ENCODE assay signal across 8 cellular contexts in the genomic region with DNA sequence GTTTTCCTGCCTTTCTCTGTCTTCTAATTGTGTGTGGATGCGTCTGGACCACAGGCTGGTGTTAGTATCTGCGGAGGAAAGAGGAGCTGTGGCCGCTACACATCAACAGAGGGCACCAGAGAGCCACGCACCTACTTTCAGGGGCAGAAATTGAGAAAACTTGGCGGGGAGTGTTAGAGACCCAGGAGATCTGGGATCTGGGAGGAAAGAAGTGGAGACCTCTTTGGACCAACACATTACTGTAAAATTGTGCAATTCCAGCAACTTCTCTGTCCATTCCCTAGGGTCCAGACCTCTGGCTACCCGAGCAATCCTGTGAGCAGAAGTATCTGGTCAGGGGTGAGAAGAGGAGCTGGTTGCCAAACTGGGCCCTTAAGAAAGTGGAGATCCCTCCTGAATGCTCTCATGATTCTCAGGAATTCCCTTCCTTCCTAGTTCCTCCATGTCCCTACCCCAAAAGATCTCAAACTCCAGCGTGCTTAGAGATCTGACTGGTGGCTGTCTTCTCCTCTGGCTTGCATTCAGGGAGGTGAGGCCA. TPM values are rescaled to one million over a fixed set of nuclear protein-coding genes. Genes with fewer than 3 reads are reported as not detected.
DNase-seq lines count a peak whose midpoint lies in the region; ATAC-seq and TF ChIP-seq lines count a peak whose summit lies in the region.

No MANE protein-coding gene starts in this region.

- ATAC-seq in stimulated activated effector memory CD8-positive, alpha-beta T cell treated with anti-CD3 and anti-CD28 coated beads, Interleukin-12 subunit alpha, Interleukin-12 subunit beta, amount 100 ng/mL, for 72 hours, result no peak

- peaks cover 7% of the 10 kb centered on the region for H3K4me1 Mint-ChIP-seq in stimulated activated effector memory CD8-positive, alpha-beta T cell treated with anti-CD3 and anti-CD28 coated beads, Interleukin-12 subunit alpha, Interleukin-12 subunit beta, amount 100 ng/mL, for 72 hours

- H3K27me3 ChIP-seq in WERI-Rb-1 (ENCODE audit: insufficient read depth, low read depth, severe bottlenecking), result no peaks in the 10 kb centered on the region
- peaks cover 0 to 50% (median 13%) of the 10 kb centered on the region in 45 donors for H3K27me3 ChIP-seq in dorsolateral prefrontal cortex

- no peaks in the 10 kb centered on the region for H3K36me3 Mint-ChIP-seq in stimulated activated effector memory CD8-positive, alpha-beta T cell treated with anti-CD3 and anti-CD28 coated beads, Interleukin-12 subunit alpha, Interleukin-12 subunit beta, amount 100 ng/mL, for 72 hours

- no peak overlapping the region for H3K4me3 Mint-ChIP-seq in stimulated activated effector memory CD8-positive, alpha-beta T cell treated with anti-CD3 and anti-CD28 coated beads, Interleukin-12 subunit alpha, Interleukin-12 subunit beta, amount 100 ng/mL, for 72 hours

- no peaks in the 10 kb centered on the region for H3K9me3 ChIP-seq in WERI-Rb-1 (ENCODE audit: severe bottlenecking)

- no peaks in the 10 kb centered on the region for H3K9me3 Mint-ChIP-seq in stimulated activated effector memory CD8-positive, alpha-beta T cell treated with anti-CD3 and anti-CD28 coated beads, Interleukin-12 subunit alpha, Interleukin-12 subunit beta, amount 100 ng/mL, for 72 hours

- peak overlapping the region; percentile 24 for H3K27ac ChIP-seq in WERI-Rb-1
- H3K27ac ChIP-seq in dorsolateral prefrontal cortex, result peak overlapping the region in 4 of 59 donors; percentile 24 to 35 (median 30)

- H3K36me3 ChIP-seq in WERI-Rb-1, result peaks cover 13% of the 10 kb centered on the region

- TF ChIP-seq CTCF in WERI-Rb-1 (IDR thresholded peaks at IDR 0.05; ENCODE audit: low read depth, low read length) (peak; percentile 98), dorsolateral prefrontal cortex (IDR thresholded peaks at IDR 0.05 in 54 of 56, conservative IDR thresholded peaks at IDR 0.05 in 2 of 56; ENCODE audit: low read depth in 1 of 56, partially characterized antibody in 56 of 56) (peak; percentile 52 to 93 (median 84))

- intact Hi-C loops in dorsolateral prefrontal cortex (cut with DNase I), result loop anchor here (2.0 to 10.0 kb wide), 5 partner anchors 45 to 133 kb away; a partner anchor contains a TSS

- H3K27ac Mint-ChIP-seq in stimulated activated effector memory CD8-positive, alpha-beta T cell treated with anti-CD3 and anti-CD28 coated beads, Interleukin-12 subunit alpha, Interleukin-12 subunit beta, amount 100 ng/mL, for 72 hours, result no peak overlapping the region

- DNase-seq in NK-92 treated with Interleukin-12 subunit alpha and Interleukin-12 subunit beta, amount 100 ng/mL, for 24 hours (lab: John Stamatoyannopoulos, UW), result peak; percentile 4
- DNase-seq in NK-92 (lab: John Stamatoyannopoulos, UW; ENCODE audit: unreplicated experiment) (no peak), NCI-H1694 (lab: John Stamatoyannopoulos, UW) (peak; percentile 69), WERI-Rb-1 (peak; percentile 86), dorsolateral prefrontal cortex (peak in 8 of 10 donors; percentile 6 to 71 (median 56)), medulla oblongata (ENCODE audit: extremely low spot score) (peak; percentile 77), 8988T (no peak)
- DNase-seq in stimulated activated effector memory CD8-positive, alpha-beta T cell treated with anti-CD3 and anti-CD28 coated beads, Interleukin-12 subunit alpha, Interleukin-12 subunit beta, amount 100 ng/mL, for 72 hours (ENCODE audit: low spot score in 2 of 2), result peak; percentile 7 to 64

- H3K4me3 ChIP-seq in WERI-Rb-1 (ENCODE audit: low read depth, low read length), result no peak overlapping the region
- H3K4me3 ChIP-seq in dorsolateral prefrontal cortex, result no peak overlapping the region

RNA-seq across cellular contexts. Expression of gene KIRREL1, which starts 1.3 kb away (rescaled TPM):
- total RNA-seq in dorsolateral prefrontal cortex, result 10 to 100 TPM in 1 of 120 experiments, 1 to 10 TPM in 119; 1.9 to 13.9 (median 4.1) TPM

Comparison
In these comparisons a context has a peak if more than half of its experiments do, and no peak if none do; other contexts are left out.
1. DNase-seq: peak in NK-92 treated with Interleukin-12 subunit alpha and Interleukin-12 subunit beta, amount 100 ng/mL, for 24 hours (single experiment), NCI-H1694 (single experiment), WERI-Rb-1 (single experiment), dorsolateral prefrontal cortex (8 of 10), medulla oblongata (single experiment) and stimulated activated effector memory CD8-positive, alpha-beta T cell treated with anti-CD3 and anti-CD28 coated beads, Interleukin-12 subunit alpha, Interleukin-12 subunit beta, amount 100 ng/mL, for 72 hours (2 of 2); none in NK-92 (single experiment) and 8988T (single experiment).